29 cellular contexts compared by ENCODE assay signal in genomic region chr7:33623267-33623666, GRCh38.
"Had no signal": no experiment of that assay in that cellular context is flagged by ENCODE, and none has a peak within 500 bp of the region (broad histone marks: within the 10 kb centered on the region; RNA-seq: fewer than 3 reads in every experiment).

No MANE protein-coding gene starts in this region.

- H3K36me3 ChIP-seq: esophagus muscularis mucosa, ovary, prostate gland, uterus had no signal

- H3K27me3 ChIP-seq: esophagus muscularis mucosa, ovary, uterus had no signal

- DNase-seq: activated CD4-positive, alpha-beta memory T cell treated with anti-CD3 and anti-CD28 coated beads, Interleukin-2, amount 10 ng/mL, durations not matched to agents 7 days and 5 days; activated CD4-positive, alpha-beta T cell treated with anti-CD3 and anti-CD28 coated beads for 1 hour; activated CD4-positive, alpha-beta T cell treated with anti-CD3 and anti-CD28 coated beads, Interleukin-2, amount 10 ng/mL, durations not matched to agents 7 days and 5 days; activated CD8-positive, alpha-beta memory T cell treated with anti-CD3 and anti-CD28 coated beads, Interleukin-2, amount 50 U/mL, for 48 hours; activated gamma-delta T cell; activated naive CD4-positive, alpha-beta T cell treated with anti-CD3 and anti-CD28 coated beads, Interleukin-2, amount 10 ng/mL, durations not matched to agents 7 days and 5 days; activated T-cell treated with anti-CD3 and anti-CD28 coated beads, Interleukin-2, amount 50 U/mL, for 24 hours; amygdala; caudate nucleus; dermis blood vessel endothelial cell; effector CD4-positive, alpha-beta T cell; head of caudate nucleus; hippocampal formation; left cardiac atrium; left ventricle myocardium superior; naive thymus-derived CD4-positive, alpha-beta T cell; ovary; retina; small intestine; stimulated activated CD4-positive, alpha-beta T cell treated with anti-CD3 and anti-CD28 coated beads, Interleukin-4, amount 100 ng/mL, for 24 hours; T-helper 9 cell; uterus had no signal

- FAIRE-seq: keratinocyte, small intestine, TTC549 had no signal

- ATAC-seq: left cardiac atrium; left ventricle myocardium superior; naive thymus-derived CD4-positive, alpha-beta T cell; sciatic nerve; stimulated activated effector memory CD8-positive, alpha-beta T cell treated with anti-CD3 and anti-CD28 coated beads, Interleukin-12 subunit alpha, Interleukin-12 subunit beta, amount 100 ng/mL, for 72 hours; WTC11 had no signal

- H3K4me1 ChIP-seq: esophagus muscularis mucosa, prostate gland, uterus had no signal

- H3K4me3 ChIP-seq: esophagus muscularis mucosa, ovary, prostate gland, uterus had no signal

- H3K27ac ChIP-seq: esophagus muscularis mucosa, ovary, prostate gland, uterus had no signal

- H3K9me3 ChIP-seq: ovary, prostate gland, uterus had no signal
